9 cellular contexts compared by ENCODE assay signal in the genomic region with DNA sequence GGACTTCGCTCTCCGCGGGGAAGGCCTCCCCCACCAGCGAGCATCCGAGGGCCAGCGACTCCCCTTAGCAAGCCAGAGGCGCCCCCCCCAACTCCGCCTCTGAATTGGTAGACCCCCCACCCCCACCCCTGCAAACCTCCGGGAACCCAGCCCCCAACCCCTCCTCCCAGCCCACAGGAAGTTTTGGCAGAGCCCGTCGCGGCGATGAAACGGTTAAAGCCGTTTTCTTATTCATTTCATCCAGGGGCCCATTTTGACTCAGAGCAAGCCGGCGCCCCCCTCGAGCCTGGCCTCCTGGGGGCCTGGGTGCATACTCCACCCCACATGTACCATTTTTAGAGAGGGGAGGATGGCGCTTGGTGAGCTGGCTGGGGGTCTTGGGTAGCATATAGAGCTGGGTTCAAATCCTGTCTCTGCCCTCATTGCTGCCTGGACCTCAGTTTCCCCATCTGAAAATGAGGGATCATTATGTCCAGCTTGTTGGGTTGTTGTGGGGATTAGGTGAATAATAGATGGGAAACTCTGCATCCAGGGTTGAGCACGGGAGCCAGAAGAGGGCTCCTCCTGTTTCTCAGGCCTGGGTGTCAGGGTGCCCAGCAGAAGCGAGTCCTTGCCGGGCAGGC. TPM values are rescaled to one million over a fixed set of nuclear protein-coding genes. Genes with fewer than 3 reads are reported as not detected.
DNase-seq lines count a peak whose midpoint lies in the region; ATAC-seq, FAIRE-seq and TF ChIP-seq lines count a peak whose summit lies in the region.
"Had no signal": no experiment of that assay in that cellular context is flagged by ENCODE, and none has a peak within 500 bp of the region (broad histone marks: within the 10 kb centered on the region; RNA-seq: fewer than 3 reads in every experiment).

No MANE protein-coding gene starts in this region.

- CTCF ChIA-PET in MCF 10A (lab: Yijun Ruan, JAX) = interaction anchor here (0.6 to 2.0 kb wide), 5 partner anchors 9 to 105 kb away, joined by 3 to 8 read pairs (median 5); no protein-coding TSS in a partner anchor

- intact Hi-C loops in MCF 10A (cut with micrococcal nuclease) = no loop called here

- no peak overlapping the region for H3K27ac Mint-ChIP-seq in MCF 10A (ENCODE audit: low read depth, unreplicated experiment)
- H3K27ac Mint-ChIP-seq in type B pancreatic cell = no peak overlapping the region

- no peak for ATAC-seq in GM19397 (IDR thresholded peaks at IDR 0.05; ENCODE audit: unreplicated experiment)

- H3K36me3 ChIP-seq in BE2C = no peaks in the 10 kb centered on the region
- H3K36me3 ChIP-seq in muscle layer of colon (ENCODE audit: insufficient read depth, low read length) = no peaks in the 10 kb centered on the region

- H3K27ac ChIP-seq in muscle layer of colon (ENCODE audit: low read depth, low read length) = peak overlapping the region; percentile 87

- peaks cover 7% of the 10 kb centered on the region for H3K4me1 Mint-ChIP-seq in MCF 10A (ENCODE audit: insufficient read depth, unreplicated experiment)
- peaks cover 24% of the 10 kb centered on the region for H3K4me1 Mint-ChIP-seq in type B pancreatic cell (ENCODE audit: unreplicated experiment)

- POLR2A ChIA-PET in MCF 10A (lab: Yijun Ruan, JAX) = interaction anchor here (0.7 to 2.7 kb wide), 9 partner anchors 10 to 369 kb away, joined by 3 to 91 read pairs (median 3); a partner anchor contains a TSS

- H3K4me1 ChIP-seq in BE2C (peaks cover 48% of the 10 kb centered on the region), muscle layer of colon (ENCODE audit: insufficient read depth, low read length) (peaks cover 38% of the 10 kb centered on the region)

- H3K4me3 ChIP-seq in BE2C (ENCODE audit: low read depth, low read length) (peak overlapping the region; percentile 59), LNCaP clone FGC (ENCODE audit: low read depth, low read length) (peak overlapping the region; percentile 55), muscle layer of colon (ENCODE audit: low read depth in 1 of 2, low read length in 2 of 2) (peak overlapping the region; percentile 32 to 53)

- TF ChIP-seq CTCF in BE2C (IDR thresholded peaks at IDR 0.05; ENCODE audit: low read depth, low read length) (no peak), LNCaP clone FGC (IDR thresholded peaks at IDR 0.05; ENCODE audit: control insufficient read depth, extremely low read depth, insufficient read depth) (no peak), MCF 10A (IDR thresholded peaks at IDR 0.05; ENCODE audit: unreplicated experiment) (no peak), type B pancreatic cell (conservative IDR thresholded peaks at IDR 0.05) (no peak)

- H3K27me3 Mint-ChIP-seq in MCF 10A (ENCODE audit: insufficient read depth, unreplicated experiment) (no peaks in the 10 kb centered on the region), type B pancreatic cell (peaks cover 4% of the 10 kb centered on the region)

- H3K9me3 ChIP-seq in BE2C (no peaks in the 10 kb centered on the region), muscle layer of colon (ENCODE audit: low read length) (no peaks in the 10 kb centered on the region)

- H3K9me3 Mint-ChIP-seq in MCF 10A (ENCODE audit: unreplicated experiment) = no peaks in the 10 kb centered on the region
- no peaks in the 10 kb centered on the region for H3K9me3 Mint-ChIP-seq in type B pancreatic cell

- peak overlapping the region; percentile 27 for H3K9ac ChIP-seq in muscle layer of colon (ENCODE audit: low read length)

- H3K36me3 Mint-ChIP-seq in MCF 10A (ENCODE audit: insufficient read depth, unreplicated experiment) (no peaks in the 10 kb centered on the region), type B pancreatic cell (no peaks in the 10 kb centered on the region)

- H3K27me3 ChIP-seq in BE2C (no peaks in the 10 kb centered on the region), muscle layer of colon (ENCODE audit: control insufficient read depth in 1 of 2, insufficient read depth in 2 of 2, low read length in 2 of 2) (no peaks in the 10 kb centered on the region)

- no TSS peak for BruUV-seq in MCF 10A (replicated peaks; lab: Mats Ljungman, UMichigan)

- DNase-seq in BE2C = no peak
- DNase-seq in LNCaP clone FGC (ENCODE audit: low read depth) = no peak
- DNase-seq in MCF 10A (ENCODE audit: unreplicated experiment) = no peak
- DNase-seq in type B pancreatic cell (ENCODE audit: extremely low spot score, unreplicated experiment) = no peak
- no peak for DNase-seq in NCI-H1105 (lab: John Stamatoyannopoulos, UW)
- no peak for DNase-seq in RCC 7860 (ENCODE audit: low spot score)

- FAIRE-seq in RCC 7860 (lab: Jason Lieb, UNC) = no peak

- H3K4me3 Mint-ChIP-seq in MCF 10A (ENCODE audit: unreplicated experiment) (peak overlapping the region; percentile 68), type B pancreatic cell (peak overlapping the region; percentile 85)

RNA-seq across cellular contexts. Expression of a gene that starts 7.9 kb away (rescaled TPM):
- 179 TPM for polyA plus RNA-seq in BE2C (2012; ENCODE audit: insufficient read depth, insufficient read length, low read depth)
- total RNA-seq in MCF 10A (2022) = 86.4 and 125 TPM in 2 replicates
- 31.3 and 116 TPM in 2 replicates for total RNA-seq in type B pancreatic cell (ENCODE audit: low replicate concordance)

RNA-seq across cellular contexts. Expression of a gene that starts 8.0 kb away (rescaled TPM):
- polyA plus RNA-seq in BE2C (2012; ENCODE audit: insufficient read depth, insufficient read length, low read depth) = 21.0 TPM
- total RNA-seq in MCF 10A (2022) (31.6 and 32.8 TPM in 2 replicates), type B pancreatic cell (ENCODE audit: low replicate concordance) (50.1 and 55.0 TPM in 2 replicates)

RNA-seq across cellular contexts. Expression of a gene that starts 18.3 kb away (rescaled TPM):
- 872 TPM for polyA plus RNA-seq in BE2C (2012; ENCODE audit: insufficient read depth, insufficient read length, low read depth)
- 224 and 295 TPM in 2 replicates for total RNA-seq in MCF 10A (2022)
- total RNA-seq in type B pancreatic cell (ENCODE audit: low replicate concordance) = 416 and 497 TPM in 2 replicates

RNA-seq across cellular contexts. Expression of a gene that starts 18.5 kb away (rescaled TPM):
- polyA plus RNA-seq in BE2C (2012; ENCODE audit: insufficient read depth, insufficient read length, low read depth) = 12.4 TPM
- total RNA-seq in MCF 10A (2022) (6.9 and 14.5 TPM in 2 replicates), type B pancreatic cell (ENCODE audit: low replicate concordance) (10.1 and 19.4 TPM in 2 replicates)
- total RNA-seq: kidney epithelial cell had no signal

RNA-seq across cellular contexts. Expression of a gene that starts 23.0 kb away (rescaled TPM):
- 50.9 TPM for polyA plus RNA-seq in BE2C (2012; ENCODE audit: insufficient read depth, insufficient read length, low read depth)
- total RNA-seq in MCF 10A (2022) = 11.2 and 16.7 TPM in 2 replicates
- 13.7 and 37.2 TPM in 2 replicates for total RNA-seq in type B pancreatic cell (ENCODE audit: low replicate concordance)
